1 cellular context compared by ENCODE assay signal in the genomic region with DNA sequence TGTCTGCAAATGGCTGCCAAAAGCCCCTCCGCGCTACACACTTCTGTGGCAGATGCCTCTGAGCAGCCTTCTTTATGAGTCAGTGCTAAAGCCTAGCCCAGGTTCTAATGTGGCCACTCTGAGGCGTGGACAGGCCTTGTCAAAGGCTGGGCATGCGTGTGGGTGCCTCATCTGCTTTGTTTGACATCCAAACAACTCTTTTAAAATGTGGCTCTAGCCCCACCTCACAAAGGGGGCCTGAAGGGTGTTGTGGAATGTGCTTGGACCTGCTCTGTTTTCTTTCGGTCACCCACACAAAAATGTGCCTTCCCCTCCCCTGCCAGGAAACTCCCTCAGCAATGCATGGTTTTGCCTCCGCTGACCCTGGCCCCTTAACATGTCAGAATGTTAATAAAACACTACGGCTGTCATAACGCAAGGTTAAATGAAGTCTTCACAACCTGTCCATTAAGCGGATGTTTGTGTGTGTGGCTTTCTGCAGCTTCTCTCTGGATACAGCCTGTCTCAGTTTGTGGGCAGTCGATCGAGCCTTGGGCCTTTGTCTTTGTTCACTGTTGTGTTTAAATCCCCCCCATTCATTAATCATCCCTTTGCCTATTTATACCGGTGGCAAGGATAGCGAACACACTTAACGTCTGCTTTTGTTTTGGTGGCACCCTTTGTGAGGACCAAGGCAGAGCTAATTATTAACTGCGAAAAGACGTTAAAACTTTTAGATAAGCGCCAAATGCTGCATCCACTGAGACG.
TF ChIP-seq lines count a peak whose summit lies in the region.

No MANE protein-coding gene starts in this region.

TF ChIP-seq in HepG2, 621 proteins besides CTCF, POLR2A, EP300 and RAD21 (continued from another document and continues in another):
- TF ChIP-seq ZNF180 (CRISPR knock-in tag; IDR thresholded peaks at IDR 0.05; ENCODE audit: borderline replicate concordance, low read depth) (no peak), ZNF550 (CRISPR knock-in tag; IDR thresholded peaks at IDR 0.05; ENCODE audit: borderline replicate concordance) (no peak), KAT2B (IDR thresholded peaks at IDR 0.05; ENCODE audit: borderline replicate concordance, low read depth, low read length) (no peak), ZNF598 (CRISPR knock-in tag; IDR thresholded peaks at IDR 0.05; ENCODE audit: borderline replicate concordance) (no peak; the same call in 1 of the 2 replicates), MXD4 (CRISPR knock-in tag; IDR thresholded peaks at IDR 0.05) (no peak; the same call in 1 of the 2 replicates), RXRA (CRISPR knock-in tag; IDR thresholded peaks at IDR 0.05) (peak; percentile 89), GABPA (IDR thresholded peaks at IDR 0.05; ENCODE audit: low read depth, low read length) (no peak), GABPA (CRISPR knock-in tag; IDR thresholded peaks at IDR 0.05; ENCODE audit: low read depth) (no peak), ZNF614 (CRISPR knock-in tag; IDR thresholded peaks at IDR 0.05; ENCODE audit: borderline replicate concordance) (no peak), ZNF12 (CRISPR knock-in tag; IDR thresholded peaks at IDR 0.05) (peak; percentile 45; the same call in 1 of the 2 replicates), DNMT3B (CRISPR knock-in tag; conservative IDR thresholded peaks at IDR 0.05) (no peak; the same call in 1 of the 2 replicates), KDM3A (CRISPR knock-in tag; IDR thresholded peaks at IDR 0.05; ENCODE audit: low read depth) (no peak), RCOR2 (CRISPR knock-in tag; IDR thresholded peaks at IDR 0.05) (peak; percentile 66), TARDBP (CRISPR knock-in tag; IDR thresholded peaks at IDR 0.05) (peak; percentile 90; the same call in 1 of the 2 replicates), SNRNP70 (IDR thresholded peaks at IDR 0.05; ENCODE audit: low read depth, low read length) (no peak), TBL1XR1 (IDR thresholded peaks at IDR 0.05; ENCODE audit: borderline replicate concordance, low read length, partially characterized antibody) (no peak)
- TF ChIP-seq, protein P1, sequence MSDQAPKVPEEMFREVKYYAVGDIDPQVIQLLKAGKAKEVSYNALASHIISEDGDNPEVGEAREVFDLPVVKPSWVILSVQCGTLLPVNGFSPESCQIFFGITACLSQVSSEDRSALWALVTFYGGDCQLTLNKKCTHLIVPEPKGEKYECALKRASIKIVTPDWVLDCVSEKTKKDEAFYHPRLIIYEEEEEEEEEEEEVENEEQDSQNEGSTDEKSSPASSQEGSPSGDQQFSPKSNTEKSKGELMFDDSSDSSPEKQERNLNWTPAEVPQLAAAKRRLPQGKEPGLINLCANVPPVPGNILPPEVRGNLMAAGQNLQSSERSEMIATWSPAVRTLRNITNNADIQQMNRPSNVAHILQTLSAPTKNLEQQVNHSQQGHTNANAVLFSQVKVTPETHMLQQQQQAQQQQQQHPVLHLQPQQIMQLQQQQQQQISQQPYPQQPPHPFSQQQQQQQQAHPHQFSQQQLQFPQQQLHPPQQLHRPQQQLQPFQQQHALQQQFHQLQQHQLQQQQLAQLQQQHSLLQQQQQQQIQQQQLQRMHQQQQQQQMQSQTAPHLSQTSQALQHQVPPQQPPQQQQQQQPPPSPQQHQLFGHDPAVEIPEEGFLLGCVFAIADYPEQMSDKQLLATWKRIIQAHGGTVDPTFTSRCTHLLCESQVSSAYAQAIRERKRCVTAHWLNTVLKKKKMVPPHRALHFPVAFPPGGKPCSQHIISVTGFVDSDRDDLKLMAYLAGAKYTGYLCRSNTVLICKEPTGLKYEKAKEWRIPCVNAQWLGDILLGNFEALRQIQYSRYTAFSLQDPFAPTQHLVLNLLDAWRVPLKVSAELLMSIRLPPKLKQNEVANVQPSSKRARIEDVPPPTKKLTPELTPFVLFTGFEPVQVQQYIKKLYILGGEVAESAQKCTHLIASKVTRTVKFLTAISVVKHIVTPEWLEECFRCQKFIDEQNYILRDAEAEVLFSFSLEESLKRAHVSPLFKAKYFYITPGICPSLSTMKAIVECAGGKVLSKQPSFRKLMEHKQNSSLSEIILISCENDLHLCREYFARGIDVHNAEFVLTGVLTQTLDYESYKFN (CRISPR knock-in tag; conservative IDR thresholded peaks at IDR 0.05): peak; percentile 92
- TF ChIP-seq, protein P2, sequence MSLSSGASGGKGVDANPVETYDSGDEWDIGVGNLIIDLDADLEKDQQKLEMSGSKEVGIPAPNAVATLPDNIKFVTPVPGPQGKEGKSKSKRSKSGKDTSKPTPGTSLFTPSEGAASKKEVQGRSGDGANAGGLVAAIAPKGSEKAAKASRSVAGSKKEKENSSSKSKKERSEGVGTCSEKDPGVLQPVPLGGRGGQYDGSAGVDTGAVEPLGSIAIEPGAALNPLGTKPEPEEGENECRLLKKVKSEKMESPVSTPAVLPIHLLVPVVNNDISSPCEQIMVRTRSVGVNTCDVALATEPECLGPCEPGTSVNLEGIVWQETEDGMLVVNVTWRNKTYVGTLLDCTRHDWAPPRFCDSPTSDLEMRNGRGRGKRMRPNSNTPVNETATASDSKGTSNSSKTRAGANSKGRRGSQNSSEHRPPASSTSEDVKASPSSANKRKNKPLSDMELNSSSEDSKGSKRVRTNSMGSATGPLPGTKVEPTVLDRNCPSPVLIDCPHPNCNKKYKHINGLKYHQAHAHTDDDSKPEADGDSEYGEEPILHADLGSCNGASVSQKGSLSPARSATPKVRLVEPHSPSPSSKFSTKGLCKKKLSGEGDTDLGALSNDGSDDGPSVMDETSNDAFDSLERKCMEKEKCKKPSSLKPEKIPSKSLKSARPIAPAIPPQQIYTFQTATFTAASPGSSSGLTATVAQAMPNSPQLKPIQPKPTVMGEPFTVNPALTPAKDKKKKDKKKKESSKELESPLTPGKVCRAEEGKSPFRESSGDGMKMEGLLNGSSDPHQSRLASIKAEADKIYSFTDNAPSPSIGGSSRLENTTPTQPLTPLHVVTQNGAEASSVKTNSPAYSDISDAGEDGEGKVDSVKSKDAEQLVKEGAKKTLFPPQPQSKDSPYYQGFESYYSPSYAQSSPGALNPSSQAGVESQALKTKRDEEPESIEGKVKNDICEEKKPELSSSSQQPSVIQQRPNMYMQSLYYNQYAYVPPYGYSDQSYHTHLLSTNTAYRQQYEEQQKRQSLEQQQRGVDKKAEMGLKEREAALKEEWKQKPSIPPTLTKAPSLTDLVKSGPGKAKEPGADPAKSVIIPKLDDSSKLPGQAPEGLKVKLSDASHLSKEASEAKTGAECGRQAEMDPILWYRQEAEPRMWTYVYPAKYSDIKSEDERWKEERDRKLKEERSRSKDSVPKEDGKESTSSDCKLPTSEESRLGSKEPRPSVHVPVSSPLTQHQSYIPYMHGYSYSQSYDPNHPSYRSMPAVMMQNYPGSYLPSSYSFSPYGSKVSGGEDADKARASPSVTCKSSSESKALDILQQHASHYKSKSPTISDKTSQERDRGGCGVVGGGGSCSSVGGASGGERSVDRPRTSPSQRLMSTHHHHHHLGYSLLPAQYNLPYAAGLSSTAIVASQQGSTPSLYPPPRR (CRISPR knock-in tag; IDR thresholded peaks at IDR 0.05; ENCODE audit: borderline replicate concordance): peak; percentile 91; the same call in 1 of the 2 replicates
- TF ChIP-seq, protein P3, sequence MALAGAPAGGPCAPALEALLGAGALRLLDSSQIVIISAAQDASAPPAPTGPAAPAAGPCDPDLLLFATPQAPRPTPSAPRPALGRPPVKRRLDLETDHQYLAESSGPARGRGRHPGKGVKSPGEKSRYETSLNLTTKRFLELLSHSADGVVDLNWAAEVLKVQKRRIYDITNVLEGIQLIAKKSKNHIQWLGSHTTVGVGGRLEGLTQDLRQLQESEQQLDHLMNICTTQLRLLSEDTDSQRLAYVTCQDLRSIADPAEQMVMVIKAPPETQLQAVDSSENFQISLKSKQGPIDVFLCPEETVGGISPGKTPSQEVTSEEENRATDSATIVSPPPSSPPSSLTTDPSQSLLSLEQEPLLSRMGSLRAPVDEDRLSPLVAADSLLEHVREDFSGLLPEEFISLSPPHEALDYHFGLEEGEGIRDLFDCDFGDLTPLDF (CRISPR knock-in tag; IDR thresholded peaks at IDR 0.05): no peak; the same call in 1 of the 2 replicates
- TF ChIP-seq, protein P4, sequence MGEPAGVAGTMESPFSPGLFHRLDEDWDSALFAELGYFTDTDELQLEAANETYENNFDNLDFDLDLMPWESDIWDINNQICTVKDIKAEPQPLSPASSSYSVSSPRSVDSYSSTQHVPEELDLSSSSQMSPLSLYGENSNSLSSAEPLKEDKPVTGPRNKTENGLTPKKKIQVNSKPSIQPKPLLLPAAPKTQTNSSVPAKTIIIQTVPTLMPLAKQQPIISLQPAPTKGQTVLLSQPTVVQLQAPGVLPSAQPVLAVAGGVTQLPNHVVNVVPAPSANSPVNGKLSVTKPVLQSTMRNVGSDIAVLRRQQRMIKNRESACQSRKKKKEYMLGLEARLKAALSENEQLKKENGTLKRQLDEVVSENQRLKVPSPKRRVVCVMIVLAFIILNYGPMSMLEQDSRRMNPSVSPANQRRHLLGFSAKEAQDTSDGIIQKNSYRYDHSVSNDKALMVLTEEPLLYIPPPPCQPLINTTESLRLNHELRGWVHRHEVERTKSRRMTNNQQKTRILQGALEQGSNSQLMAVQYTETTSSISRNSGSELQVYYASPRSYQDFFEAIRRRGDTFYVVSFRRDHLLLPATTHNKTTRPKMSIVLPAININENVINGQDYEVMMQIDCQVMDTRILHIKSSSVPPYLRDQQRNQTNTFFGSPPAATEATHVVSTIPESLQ (CRISPR knock-in tag; conservative IDR thresholded peaks at IDR 0.05): no peak
- TF ChIP-seq, protein P5, sequence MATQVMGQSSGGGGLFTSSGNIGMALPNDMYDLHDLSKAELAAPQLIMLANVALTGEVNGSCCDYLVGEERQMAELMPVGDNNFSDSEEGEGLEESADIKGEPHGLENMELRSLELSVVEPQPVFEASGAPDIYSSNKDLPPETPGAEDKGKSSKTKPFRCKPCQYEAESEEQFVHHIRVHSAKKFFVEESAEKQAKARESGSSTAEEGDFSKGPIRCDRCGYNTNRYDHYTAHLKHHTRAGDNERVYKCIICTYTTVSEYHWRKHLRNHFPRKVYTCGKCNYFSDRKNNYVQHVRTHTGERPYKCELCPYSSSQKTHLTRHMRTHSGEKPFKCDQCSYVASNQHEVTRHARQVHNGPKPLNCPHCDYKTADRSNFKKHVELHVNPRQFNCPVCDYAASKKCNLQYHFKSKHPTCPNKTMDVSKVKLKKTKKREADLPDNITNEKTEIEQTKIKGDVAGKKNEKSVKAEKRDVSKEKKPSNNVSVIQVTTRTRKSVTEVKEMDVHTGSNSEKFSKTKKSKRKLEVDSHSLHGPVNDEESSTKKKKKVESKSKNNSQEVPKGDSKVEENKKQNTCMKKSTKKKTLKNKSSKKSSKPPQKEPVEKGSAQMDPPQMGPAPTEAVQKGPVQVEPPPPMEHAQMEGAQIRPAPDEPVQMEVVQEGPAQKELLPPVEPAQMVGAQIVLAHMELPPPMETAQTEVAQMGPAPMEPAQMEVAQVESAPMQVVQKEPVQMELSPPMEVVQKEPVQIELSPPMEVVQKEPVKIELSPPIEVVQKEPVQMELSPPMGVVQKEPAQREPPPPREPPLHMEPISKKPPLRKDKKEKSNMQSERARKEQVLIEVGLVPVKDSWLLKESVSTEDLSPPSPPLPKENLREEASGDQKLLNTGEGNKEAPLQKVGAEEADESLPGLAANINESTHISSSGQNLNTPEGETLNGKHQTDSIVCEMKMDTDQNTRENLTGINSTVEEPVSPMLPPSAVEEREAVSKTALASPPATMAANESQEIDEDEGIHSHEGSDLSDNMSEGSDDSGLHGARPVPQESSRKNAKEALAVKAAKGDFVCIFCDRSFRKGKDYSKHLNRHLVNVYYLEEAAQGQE (IDR thresholded peaks at IDR 0.05; ENCODE audit: borderline replicate concordance in 1 of 2, low read depth in 1 of 2, low read length in 2 of 2): no peak
- TF ChIP-seq, protein P6, sequence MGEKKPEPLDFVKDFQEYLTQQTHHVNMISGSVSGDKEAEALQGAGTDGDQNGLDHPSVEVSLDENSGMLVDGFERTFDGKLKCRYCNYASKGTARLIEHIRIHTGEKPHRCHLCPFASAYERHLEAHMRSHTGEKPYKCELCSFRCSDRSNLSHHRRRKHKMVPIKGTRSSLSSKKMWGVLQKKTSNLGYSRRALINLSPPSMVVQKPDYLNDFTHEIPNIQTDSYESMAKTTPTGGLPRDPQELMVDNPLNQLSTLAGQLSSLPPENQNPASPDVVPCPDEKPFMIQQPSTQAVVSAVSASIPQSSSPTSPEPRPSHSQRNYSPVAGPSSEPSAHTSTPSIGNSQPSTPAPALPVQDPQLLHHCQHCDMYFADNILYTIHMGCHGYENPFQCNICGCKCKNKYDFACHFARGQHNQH (CRISPR knock-in tag; IDR thresholded peaks at IDR 0.05): peak; percentile 92
- TF ChIP-seq, protein P7, sequence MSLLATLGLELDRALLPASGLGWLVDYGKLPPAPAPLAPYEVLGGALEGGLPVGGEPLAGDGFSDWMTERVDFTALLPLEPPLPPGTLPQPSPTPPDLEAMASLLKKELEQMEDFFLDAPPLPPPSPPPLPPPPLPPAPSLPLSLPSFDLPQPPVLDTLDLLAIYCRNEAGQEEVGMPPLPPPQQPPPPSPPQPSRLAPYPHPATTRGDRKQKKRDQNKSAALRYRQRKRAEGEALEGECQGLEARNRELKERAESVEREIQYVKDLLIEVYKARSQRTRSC (CRISPR knock-in tag; IDR thresholded peaks at IDR 0.05; ENCODE audit: low read depth): no peak
- TF ChIP-seq, protein P8, sequence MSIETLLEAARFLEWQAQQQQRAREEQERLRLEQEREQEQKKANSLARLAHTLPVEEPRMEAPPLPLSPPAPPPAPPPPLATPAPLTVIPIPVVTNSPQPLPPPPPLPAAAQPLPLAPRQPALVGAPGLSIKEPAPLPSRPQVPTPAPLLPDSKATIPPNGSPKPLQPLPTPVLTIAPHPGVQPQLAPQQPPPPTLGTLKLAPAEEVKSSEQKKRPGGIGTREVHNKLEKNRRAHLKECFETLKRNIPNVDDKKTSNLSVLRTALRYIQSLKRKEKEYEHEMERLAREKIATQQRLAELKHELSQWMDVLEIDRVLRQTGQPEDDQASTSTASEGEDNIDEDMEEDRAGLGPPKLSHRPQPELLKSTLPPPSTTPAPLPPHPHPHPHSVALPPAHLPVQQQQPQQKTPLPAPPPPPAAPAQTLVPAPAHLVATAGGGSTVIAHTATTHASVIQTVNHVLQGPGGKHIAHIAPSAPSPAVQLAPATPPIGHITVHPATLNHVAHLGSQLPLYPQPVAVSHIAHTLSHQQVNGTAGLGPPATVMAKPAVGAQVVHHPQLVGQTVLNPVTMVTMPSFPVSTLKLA (IDR thresholded peaks at IDR 0.05): peak; percentile 52
- TF ChIP-seq, protein P9, sequence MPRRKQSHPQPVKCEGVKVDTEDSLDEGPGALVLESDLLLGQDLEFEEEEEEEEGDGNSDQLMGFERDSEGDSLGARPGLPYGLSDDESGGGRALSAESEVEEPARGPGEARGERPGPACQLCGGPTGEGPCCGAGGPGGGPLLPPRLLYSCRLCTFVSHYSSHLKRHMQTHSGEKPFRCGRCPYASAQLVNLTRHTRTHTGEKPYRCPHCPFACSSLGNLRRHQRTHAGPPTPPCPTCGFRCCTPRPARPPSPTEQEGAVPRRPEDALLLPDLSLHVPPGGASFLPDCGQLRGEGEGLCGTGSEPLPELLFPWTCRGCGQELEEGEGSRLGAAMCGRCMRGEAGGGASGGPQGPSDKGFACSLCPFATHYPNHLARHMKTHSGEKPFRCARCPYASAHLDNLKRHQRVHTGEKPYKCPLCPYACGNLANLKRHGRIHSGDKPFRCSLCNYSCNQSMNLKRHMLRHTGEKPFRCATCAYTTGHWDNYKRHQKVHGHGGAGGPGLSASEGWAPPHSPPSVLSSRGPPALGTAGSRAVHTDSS (CRISPR knock-in tag; conservative IDR thresholded peaks at IDR 0.05): no peak
